28 cellular contexts compared by ENCODE assay signal in the genomic region with DNA sequence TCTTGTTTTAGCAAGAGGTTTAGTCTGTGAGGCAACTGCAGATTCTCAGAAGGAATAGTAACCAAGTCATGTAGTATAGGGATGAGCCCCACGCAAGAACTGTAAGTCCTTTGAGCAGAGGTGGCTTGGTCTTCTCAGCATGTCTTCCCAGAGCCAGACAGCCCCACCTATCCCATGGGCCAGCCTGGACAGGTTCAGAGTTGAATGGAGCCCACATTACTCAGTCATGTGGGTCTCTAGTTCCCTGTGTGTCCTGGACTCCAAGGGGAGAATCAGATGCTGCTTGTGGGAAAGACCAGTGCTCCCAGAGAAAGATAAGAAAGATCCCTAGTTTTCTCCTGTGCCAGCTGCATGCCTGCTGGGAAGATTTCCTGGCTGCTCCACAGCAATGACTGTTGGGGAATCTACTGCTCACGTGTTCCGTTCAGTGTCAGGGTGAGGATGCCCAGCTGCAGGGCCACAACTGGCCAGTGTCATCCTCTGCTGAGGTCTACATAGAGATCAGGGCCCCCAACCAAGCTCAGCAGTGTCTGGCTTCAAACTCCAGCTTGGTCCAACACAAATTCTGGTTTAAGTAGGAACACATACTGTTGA.
"Had no signal": no experiment of that assay in that cellular context is flagged by ENCODE, and none has a peak within 500 bp of the region (broad histone marks: within the 10 kb centered on the region; RNA-seq: fewer than 3 reads in every experiment).

No MANE protein-coding gene starts in this region.

- H3K27ac ChIP-seq: left lung, lower lobe of right lung, pancreas, prostate gland, skin epidermis, stomach, testis, thyroid gland, transverse colon, upper lobe of left lung, vagina had no signal

- H3K4me3 ChIP-seq: left lung, lower lobe of right lung, mucosa of descending colon, pancreas, prostate gland, skin epidermis, stomach, testis, thyroid gland, transverse colon, upper lobe of left lung, vagina had no signal

- H3K4me1 ChIP-seq: left lung, lower lobe of right lung, pancreas, prostate gland, stomach, testis, thyroid gland, transverse colon, upper lobe of left lung, vagina had no signal

- H3K9me3 Mint-ChIP-seq: naive thymus-derived CD4-positive, alpha-beta T cell; natural killer cell treated with Interleukin-12 subunit alpha and Interleukin-12 subunit beta and Interleukin-15 and Interleukin-18, amount 100 ng/mL, for 72 hours; stimulated activated naive B cell treated with anti-CD40 and anti-IgM and Interleukin-4, amounts not matched to agents 10 μg/mL and 1 μg/mL and 100 μg/mL, for 72 hours had no signal

- DNase-seq: hippocampal formation; kidney; left colon; left lung; lower lobe of right lung; mesendoderm; midbrain; mucosa of descending colon; naive thymus-derived CD4-positive, alpha-beta T cell; pancreas; posterior cingulate gyrus; retina; right cardiac atrium; stimulated activated CD4-positive, alpha-beta T cell treated with anti-CD3 and anti-CD28 coated beads, Interleukin-12 subunit alpha, Interleukin-12 subunit beta, amount 100 ng/mL, for 4 hours; stimulated activated CD4-positive, alpha-beta T cell treated with anti-CD3 and anti-CD28 coated beads, Interleukin-15, amount 100 ng/mL, for 24 hours; stimulated activated CD4-positive, alpha-beta T cell treated with anti-CD3 and anti-CD28 coated beads, Interleukin-2, amount 100 ng/mL, for 24 hours; stimulated activated CD4-positive, alpha-beta T cell treated with anti-CD3 and anti-CD28 coated beads, Interleukin-4, amount 100 ng/mL, for 1 hour; stimulated activated naive B cell treated with anti-CD40 and anti-IgM and Interleukin-4, amounts not matched to agents 10 μg/mL and 1 μg/mL and 100 μg/mL, for 72 hours; stimulated activated naive CD8-positive, alpha-beta T cell treated with anti-CD3 and anti-CD28 coated beads, Interleukin-15, Interleukin-2, amounts not matched to agents 100 U/mL and 50 U/mL, for 24 hours; stomach; testis; thyroid gland; transverse colon; upper lobe of left lung had no signal

- H3K4me1 Mint-ChIP-seq: naive thymus-derived CD4-positive, alpha-beta T cell; stimulated activated naive B cell treated with anti-CD40 and anti-IgM and Interleukin-4, amounts not matched to agents 10 μg/mL and 1 μg/mL and 100 μg/mL, for 72 hours had no signal

- H3K27ac Mint-ChIP-seq: naive thymus-derived CD4-positive, alpha-beta T cell; natural killer cell treated with Interleukin-12 subunit alpha and Interleukin-12 subunit beta and Interleukin-15 and Interleukin-18, amount 100 ng/mL, for 72 hours; stimulated activated naive B cell treated with anti-CD40 and anti-IgM and Interleukin-4, amounts not matched to agents 10 μg/mL and 1 μg/mL and 100 μg/mL, for 72 hours had no signal

- H3K4me3 Mint-ChIP-seq: naive thymus-derived CD4-positive, alpha-beta T cell; natural killer cell treated with Interleukin-12 subunit alpha and Interleukin-12 subunit beta and Interleukin-15 and Interleukin-18, amount 100 ng/mL, for 72 hours; stimulated activated naive B cell treated with anti-CD40 and anti-IgM and Interleukin-4, amounts not matched to agents 10 μg/mL and 1 μg/mL and 100 μg/mL, for 72 hours had no signal

- H3K36me3 ChIP-seq: left lung, lower lobe of right lung, pancreas, prostate gland, stomach, thyroid gland, transverse colon, upper lobe of left lung, vagina had no signal

- H3K36me3 Mint-ChIP-seq: naive thymus-derived CD4-positive, alpha-beta T cell; natural killer cell treated with Interleukin-12 subunit alpha and Interleukin-12 subunit beta and Interleukin-15 and Interleukin-18, amount 100 ng/mL, for 72 hours; stimulated activated naive B cell treated with anti-CD40 and anti-IgM and Interleukin-4, amounts not matched to agents 10 μg/mL and 1 μg/mL and 100 μg/mL, for 72 hours had no signal

- FAIRE-seq: kidney, pancreas had no signal

- H3K27me3 ChIP-seq: left lung, pancreas, stomach, testis, thyroid gland, upper lobe of left lung, vagina had no signal

- H3K27me3 Mint-ChIP-seq: stimulated activated naive B cell treated with anti-CD40 and anti-IgM and Interleukin-4, amounts not matched to agents 10 μg/mL and 1 μg/mL and 100 μg/mL, for 72 hours had no signal

- H3K9me3 ChIP-seq: left lung, lower lobe of right lung, mucosa of descending colon, pancreas, prostate gland, stomach, testis, thyroid gland, transverse colon, upper lobe of left lung, vagina had no signal
